In genomic region chr12:104317538-104318210, GRCh38 we compare ENCODE assay signal across 28 cellular contexts.
"Had no signal": no experiment of that assay in that cellular context is flagged by ENCODE, and none has a peak within 500 bp of the region (broad histone marks: within the 10 kb centered on the region; RNA-seq: fewer than 3 reads in every experiment).

No MANE protein-coding gene starts in this region.

- H3K27ac Mint-ChIP-seq: mesothelial cell of epicardium; natural killer cell treated with Interleukin-12 subunit alpha and Interleukin-12 subunit beta and Interleukin-15 and Interleukin-18, amount 100 ng/mL, for 72 hours; neural progenitor cell; stimulated activated effector memory CD8-positive, alpha-beta T cell treated with anti-CD3 and anti-CD28 coated beads, Interleukin-12 subunit alpha, Interleukin-12 subunit beta, amount 100 ng/mL, for 72 hours had no signal

- FAIRE-seq: endothelial cell of umbilical vein, islet of Langerhans had no signal

- H3K27me3 ChIP-seq: esophagus muscularis mucosa, foreskin keratinocyte, gastroesophageal sphincter, heart right ventricle, left lung, neural progenitor cell, right atrium auricular region, sigmoid colon, stomach, thyroid gland, vagina had no signal

- H3K4me3 ChIP-seq: esophagus muscularis mucosa, gastroesophageal sphincter, heart right ventricle, left lung, mucosa of descending colon, neural progenitor cell, prostate gland, right atrium auricular region, sigmoid colon, stomach, thyroid gland, vagina had no signal

- H3K4me1 ChIP-seq: foreskin keratinocyte, gastroesophageal sphincter, neural progenitor cell, prostate gland, right atrium auricular region, vagina had no signal

- H3K9ac ChIP-seq: neural progenitor cell had no signal

- H3K9me3 Mint-ChIP-seq: mesothelial cell of epicardium; naive B cell; natural killer cell treated with Interleukin-12 subunit alpha and Interleukin-12 subunit beta and Interleukin-15 and Interleukin-18, amount 100 ng/mL, for 72 hours; neural progenitor cell; stimulated activated effector memory CD8-positive, alpha-beta T cell treated with anti-CD3 and anti-CD28 coated beads, Interleukin-12 subunit alpha, Interleukin-12 subunit beta, amount 100 ng/mL, for 72 hours had no signal

- H2AFZ ChIP-seq: neural progenitor cell had no signal

- H3K4me1 Mint-ChIP-seq: mesothelial cell of epicardium, naive B cell, neural progenitor cell had no signal

- DNase-seq: dermis blood vessel endothelial cell; effector memory CD4-positive, alpha-beta T cell; foreskin keratinocyte; heart right ventricle; hippocampal formation; left cardiac atrium; left lung; mesenchymal stem cell; mucosa of descending colon; naive B cell; sigmoid colon; stimulated activated CD4-positive, alpha-beta T cell treated with anti-CD3 and anti-CD28 coated beads, Interleukin-2, amount 100 ng/mL, for 24 hours; stimulated activated CD4-positive, alpha-beta T cell treated with anti-CD3 and anti-CD28 coated beads, Interleukin-4, amount 100 ng/mL, for 24 hours; stimulated activated naive CD4-positive, alpha-beta T cell treated with Interleukin-2 at 50 U/mL for 16 hours; stomach; thyroid gland; trophoblast cell had no signal

- H3K4me3 Mint-ChIP-seq: mesothelial cell of epicardium; naive B cell; natural killer cell treated with Interleukin-12 subunit alpha and Interleukin-12 subunit beta and Interleukin-15 and Interleukin-18, amount 100 ng/mL, for 72 hours; neural progenitor cell; stimulated activated effector memory CD8-positive, alpha-beta T cell treated with anti-CD3 and anti-CD28 coated beads, Interleukin-12 subunit alpha, Interleukin-12 subunit beta, amount 100 ng/mL, for 72 hours had no signal

- H3K4me2 ChIP-seq: neural progenitor cell had no signal

- ATAC-seq: foreskin keratinocyte; gastroesophageal sphincter; heart right ventricle; left cardiac atrium; left lung; mucosa of descending colon; natural killer cell treated with Interleukin-12 subunit alpha and Interleukin-12 subunit beta and Interleukin-15 and Interleukin-18, amount 100 ng/mL, for 72 hours; stimulated activated effector memory CD8-positive, alpha-beta T cell treated with anti-CD3 and anti-CD28 coated beads, Interleukin-12 subunit alpha, Interleukin-12 subunit beta, amount 100 ng/mL, for 72 hours had no signal

- H3K9me3 ChIP-seq: esophagus muscularis mucosa, gastroesophageal sphincter, heart right ventricle, left lung, mucosa of descending colon, prostate gland, right atrium auricular region, sigmoid colon, stomach, thyroid gland, vagina had no signal

- H3K27me3 Mint-ChIP-seq: naive B cell; natural killer cell treated with Interleukin-12 subunit alpha and Interleukin-12 subunit beta and Interleukin-15 and Interleukin-18, amount 100 ng/mL, for 72 hours had no signal

- H3K27ac ChIP-seq: esophagus muscularis mucosa, foreskin keratinocyte, gastroesophageal sphincter, heart right ventricle, left lung, neural progenitor cell, prostate gland, right atrium auricular region, sigmoid colon, stomach, thyroid gland, vagina had no signal
